In the genomic region with DNA sequence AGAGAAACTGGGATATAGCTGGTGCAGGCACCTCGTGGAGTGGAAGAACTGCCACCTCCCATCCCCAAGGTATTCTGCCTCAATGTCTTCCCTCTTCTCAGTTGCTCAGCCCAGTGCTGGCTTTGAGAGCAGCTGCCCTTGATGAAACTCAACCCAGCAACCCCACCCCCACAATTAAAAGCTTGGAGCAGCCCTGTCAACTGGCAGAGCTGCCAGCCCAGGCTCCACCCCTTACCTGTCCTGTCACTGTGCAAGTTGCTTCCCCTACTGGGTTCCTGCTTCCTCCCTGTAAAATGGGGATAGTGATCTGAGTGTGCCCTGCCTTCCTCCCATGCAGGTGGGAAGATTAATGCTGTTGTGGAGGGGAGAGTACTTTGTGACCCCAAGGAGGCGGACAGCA, we compare ENCODE assay signal across 17 cellular contexts. TPM values are rescaled to one million over a fixed set of nuclear protein-coding genes. Genes with fewer than 3 reads are reported as not detected.
DNase-seq lines count a peak whose midpoint lies in the region; ATAC-seq and TF ChIP-seq lines count a peak whose summit lies in the region.
"Had no signal": no experiment of that assay in that cellular context is flagged by ENCODE, and none has a peak within 500 bp of the region (broad histone marks: within the 10 kb centered on the region; RNA-seq: fewer than 3 reads in every experiment).

No MANE protein-coding gene starts in this region.

- no peaks in the 10 kb centered on the region for H3K9me3 ChIP-seq in CD4-positive, alpha-beta T cell (ENCODE audit: control insufficient read depth, low read length)
- no peaks in the 10 kb centered on the region for H3K9me3 ChIP-seq in SK-N-MC (ENCODE audit: low read depth, low read length)
- no peaks in the 10 kb centered on the region for H3K9me3 ChIP-seq in CD8-positive, alpha-beta T cell (ENCODE audit: low read length)
- H3K9me3 ChIP-seq: tibial nerve had no signal

- peaks cover 12% of the 10 kb centered on the region for H3K36me3 Mint-ChIP-seq in CD4-positive, alpha-beta T cell (ENCODE audit: low read depth)
- H3K36me3 Mint-ChIP-seq in memory B cell, result peaks cover 11% of the 10 kb centered on the region
- peaks cover 18 to 29% of the 10 kb centered on the region in 2 donors for H3K36me3 Mint-ChIP-seq in stimulated activated naive B cell treated with anti-CD40 and anti-IgM and Interleukin-4, amounts not matched to agents 10 μg/mL and 1 μg/mL and 100 μg/mL, for 72 hours
- H3K36me3 Mint-ChIP-seq in CD8-positive, alpha-beta T cell, result peaks cover 23% of the 10 kb centered on the region

- DNase-seq in CD4-positive, alpha-beta T cell, result no peak
- DNase-seq in LNCaP clone FGC (ENCODE audit: low read depth) (peak; percentile 63), SK-N-MC (ENCODE audit: low read depth, low spot score) (no peak), memory B cell (ENCODE audit: low spot score in 2 of 2) (no peak), Ammon's horn (ENCODE audit: low spot score) (no peak), islet precursor cell (no peak)
- DNase-seq in stimulated activated naive B cell treated with anti-CD40 and anti-IgM and Interleukin-4, amounts not matched to agents 10 μg/mL and 1 μg/mL and 100 μg/mL, for 72 hours, result no peak
- DNase-seq in CD8-positive, alpha-beta T cell, result no peak
- DNase-seq: caudate nucleus; NCI-H1930; OCI-M1; retina; stimulated activated CD4-positive, alpha-beta T cell treated with anti-CD3 and anti-CD28 coated beads, Interleukin-2, amount 100 ng/mL, for 24 hours; stimulated activated CD8-positive, alpha-beta memory T cell treated with anti-CD3 and anti-CD28 coated beads, Interleukin-4, amount 100 ng/mL, for 48 hours had no signal

- CTCF ChIA-PET in CD4-positive, alpha-beta T cell (lab: Charles Lee), result interaction anchor here (1.0 kb wide), 1 partner anchor 35 kb away, joined by 3 read pairs; no protein-coding TSS in a partner anchor
- CTCF ChIA-PET in CD8-positive, alpha-beta T cell (lab: Charles Lee), result interaction anchor here (0.9 to 2.1 kb wide), 4 partner anchors 10 to 125 kb away, joined by 4 to 5 read pairs (median 5); no protein-coding TSS in a partner anchor

- H3K4me3 ChIP-seq in LNCaP clone FGC (ENCODE audit: low read depth, low read length), result no peak overlapping the region
- H3K4me3 ChIP-seq in SK-N-MC, result no peak overlapping the region
- no peak overlapping the region for H3K4me3 ChIP-seq in CD8-positive, alpha-beta T cell (ENCODE audit: low read depth, low read length)
- H3K4me3 ChIP-seq: tibial nerve had no signal

- no peaks in the 10 kb centered on the region for H3K9me3 Mint-ChIP-seq in CD4-positive, alpha-beta T cell
- H3K9me3 Mint-ChIP-seq in memory B cell, result no peaks in the 10 kb centered on the region
- H3K9me3 Mint-ChIP-seq in stimulated activated naive B cell treated with anti-CD40 and anti-IgM and Interleukin-4, amounts not matched to agents 10 μg/mL and 1 μg/mL and 100 μg/mL, for 72 hours, result no peaks in the 10 kb centered on the region
- H3K9me3 Mint-ChIP-seq in CD8-positive, alpha-beta T cell, result no peaks in the 10 kb centered on the region

- no peaks in the 10 kb centered on the region; the same call in 1 of the 2 replicates for H3K36me3 ChIP-seq in SK-N-MC (ENCODE audit: insufficient read depth, low read length)
- no peaks in the 10 kb centered on the region for H3K36me3 ChIP-seq in CD8-positive, alpha-beta T cell (ENCODE audit: insufficient read depth, low read length)

- POLR2A ChIA-PET in CD4-positive, alpha-beta T cell (lab: Charles Lee), result interaction anchor here (0.8 to 1.2 kb wide), 2 partner anchors 17 to 36 kb away, joined by 3 read pairs; no protein-coding TSS in a partner anchor
- POLR2A ChIA-PET in CD8-positive, alpha-beta T cell (lab: Charles Lee), result no interaction called here

- TF ChIP-seq CTCF in CD4-positive, alpha-beta T cell (IDR thresholded peaks at IDR 0.05), result no peak
- TF ChIP-seq CTCF in LNCaP clone FGC (IDR thresholded peaks at IDR 0.05; ENCODE audit: control insufficient read depth, extremely low read depth, insufficient read depth), result no peak
- no peak for TF ChIP-seq CTCF in CD8-positive, alpha-beta T cell (IDR thresholded peaks at IDR 0.05)

- H3K27me3 Mint-ChIP-seq in CD4-positive, alpha-beta T cell, result no peaks in the 10 kb centered on the region
- H3K27me3 Mint-ChIP-seq in memory B cell, result no peaks in the 10 kb centered on the region
- H3K27me3 Mint-ChIP-seq in stimulated activated naive B cell treated with anti-CD40 and anti-IgM and Interleukin-4, amounts not matched to agents 10 μg/mL and 1 μg/mL and 100 μg/mL, for 72 hours, result no peaks in the 10 kb centered on the region
- H3K27me3 Mint-ChIP-seq in CD8-positive, alpha-beta T cell (ENCODE audit: low read depth), result no peaks in the 10 kb centered on the region
- H3K27me3 Mint-ChIP-seq: activated naive CD8-positive, alpha-beta T cell had no signal

- H3K27ac ChIP-seq in CD4-positive, alpha-beta T cell (ENCODE audit: low read depth, low read length), result no peak overlapping the region
- peak overlapping the region; percentile 86; the same call in 1 of the 2 replicates for H3K27ac ChIP-seq in SK-N-MC
- no peak overlapping the region for H3K27ac ChIP-seq in CD8-positive, alpha-beta T cell (ENCODE audit: low read depth, low read length)
- H3K27ac ChIP-seq: HL-60 had no signal

- peaks cover 8% of the 10 kb centered on the region for H3K4me1 ChIP-seq in CD8-positive, alpha-beta T cell (ENCODE audit: insufficient read depth, low read length)

- ATAC-seq in CD4-positive, alpha-beta T cell (ENCODE audit: poor library complexity), result no peak
- ATAC-seq in memory B cell (ENCODE audit: low read depth), result no peak
- ATAC-seq in stimulated activated naive B cell treated with anti-CD40 and anti-IgM and Interleukin-4, amounts not matched to agents 10 μg/mL and 1 μg/mL and 100 μg/mL, for 72 hours (replicated peaks), result no peak
- no peak for ATAC-seq in CD8-positive, alpha-beta T cell

- peak overlapping the region; percentile 21 for H3K4me3 Mint-ChIP-seq in CD4-positive, alpha-beta T cell
- H3K4me3 Mint-ChIP-seq in memory B cell, result no peak overlapping the region
- no peak overlapping the region for H3K4me3 Mint-ChIP-seq in stimulated activated naive B cell treated with anti-CD40 and anti-IgM and Interleukin-4, amounts not matched to agents 10 μg/mL and 1 μg/mL and 100 μg/mL, for 72 hours
- H3K4me3 Mint-ChIP-seq in CD8-positive, alpha-beta T cell, result no peak overlapping the region
- H3K4me3 Mint-ChIP-seq: activated naive CD8-positive, alpha-beta T cell had no signal

- peaks cover 23% of the 10 kb centered on the region for H3K4me1 Mint-ChIP-seq in CD4-positive, alpha-beta T cell (ENCODE audit: low read depth)
- peaks cover 22% of the 10 kb centered on the region for H3K4me1 Mint-ChIP-seq in memory B cell
- H3K4me1 Mint-ChIP-seq in stimulated activated naive B cell treated with anti-CD40 and anti-IgM and Interleukin-4, amounts not matched to agents 10 μg/mL and 1 μg/mL and 100 μg/mL, for 72 hours, result peaks cover 16 to 37% of the 10 kb centered on the region in 2 donors
- H3K4me1 Mint-ChIP-seq in CD8-positive, alpha-beta T cell (ENCODE audit: low read depth), result peaks cover 23% of the 10 kb centered on the region

- H3K9ac ChIP-seq in SK-N-MC (ENCODE audit: insufficient read length), result no peak overlapping the region

- no peak overlapping the region for H3K27ac Mint-ChIP-seq in CD4-positive, alpha-beta T cell
- peak overlapping the region; percentile 19 for H3K27ac Mint-ChIP-seq in memory B cell
- H3K27ac Mint-ChIP-seq in stimulated activated naive B cell treated with anti-CD40 and anti-IgM and Interleukin-4, amounts not matched to agents 10 μg/mL and 1 μg/mL and 100 μg/mL, for 72 hours, result no peak overlapping the region
- no peak overlapping the region for H3K27ac Mint-ChIP-seq in CD8-positive, alpha-beta T cell
- H3K27ac Mint-ChIP-seq: activated naive CD8-positive, alpha-beta T cell had no signal

- intact Hi-C loops in CD4-positive, alpha-beta T cell (cut with DNase I, micrococcal nuclease), result no loop called here
- intact Hi-C loops in CD8-positive, alpha-beta T cell (cut with DNase I, micrococcal nuclease), result no loop called here

- H3K27me3 ChIP-seq in CD4-positive, alpha-beta T cell (ENCODE audit: control insufficient read depth, insufficient read depth, low read length), result no peaks in the 10 kb centered on the region
- no peaks in the 10 kb centered on the region for H3K27me3 ChIP-seq in CD8-positive, alpha-beta T cell (ENCODE audit: insufficient read depth, low read length)
- H3K27me3 ChIP-seq: tibial nerve had no signal

RNA-seq across cellular contexts. Expression of a gene that starts 4.5 kb away (rescaled TPM):
- 10 to 100 TPM; 11.4 to 12.8 TPM for total RNA-seq in CD4-positive, alpha-beta T cell
- total RNA-seq in CD8-positive, alpha-beta T cell, result 10 to 100 TPM; 14.1 to 19.0 TPM

RNA-seq across cellular contexts. Expression of a gene that starts 4.6 kb away (rescaled TPM):
- total RNA-seq in CD4-positive, alpha-beta T cell, result 10 to 100 TPM; 10.4 to 11.5 TPM
- total RNA-seq in CD8-positive, alpha-beta T cell, result 10 to 100 TPM; 10.3 to 10.5 TPM

RNA-seq across cellular contexts. Expression of a gene that starts 26.7 kb away (rescaled TPM):
- total RNA-seq in CD4-positive, alpha-beta T cell, result 1 to 10 TPM; 1.3 to 1.5 TPM
- under 1 TPM; 0.22 to 0.27 TPM for total RNA-seq in CD8-positive, alpha-beta T cell
